Comparison of ENCODE assay signal across 8 cellular contexts in genomic region chr2:207474871-207475485, GRCh38. TPM values are rescaled to one million over a fixed set of nuclear protein-coding genes. Genes with fewer than 3 reads are reported as not detected.
DNase-seq lines count a peak whose midpoint lies in the region; ATAC-seq and TF ChIP-seq lines count a peak whose summit lies in the region.

No MANE protein-coding gene starts in this region.

- ATAC-seq in heart left ventricle = peak in 2 of 4 donors; percentile 39 to 42
- ATAC-seq in sciatic nerve = peak; percentile 69
- no peak for ATAC-seq in GM19035 (IDR thresholded peaks at IDR 0.05; ENCODE audit: unreplicated experiment)
- ATAC-seq in HG02678 (IDR thresholded peaks at IDR 0.05; ENCODE audit: unreplicated experiment) = no peak

- H3K36me3 ChIP-seq in heart left ventricle = no peaks in the 10 kb centered on the region

- TF ChIP-seq CTCF in C4-2B (conservative IDR thresholded peaks at IDR 0.05) (peak; percentile 74), GM13977 (IDR thresholded peaks at IDR 0.05; ENCODE audit: extremely low read depth, insufficient read depth, missing control alignments) (peak; percentile 61), heart left ventricle (IDR thresholded peaks at IDR 0.05) (peak; percentile 56 to 86 (median 74))

- H3K4me3 ChIP-seq in heart left ventricle = peak overlapping the region in 5 of 12 donors; percentile 3 to 40 (median 13)

- WGBS in heart left ventricle, 4 donors = 13 to 19% (median 15%) methylated on average over 13 of the region's 13 CpGs

- H3K9me3 ChIP-seq in heart left ventricle = no peaks in the 10 kb centered on the region

- H3K4me1 ChIP-seq in heart left ventricle = peaks cover 0 to 43% (median 13%) of the 10 kb centered on the region in 12 donors

- in situ Hi-C loops in GM13977 (cut with MboI; ENCODE audit: low pct_unique_long_range_greater_than_20kb, low sequenced_read_pairs, unreplicated experiment) = loop anchor here (5.0 to 10.0 kb wide), 3 partner anchors 490 to 780 kb away; no protein-coding TSS in a partner anchor

- H3K27me3 ChIP-seq in heart left ventricle = no peaks in the 10 kb centered on the region

- intact Hi-C loops in heart left ventricle (cut with DNase I) = loop anchor here (1.0 to 10.0 kb wide), 21 partner anchors 133 to 783 kb away; partner anchors contain the start of gene KLF7 (in 6 of the 10)
- intact Hi-C loops in sciatic nerve (cut with DNase I) = loop anchor here (5.0 kb wide), 1 partner anchor 493 kb away; no protein-coding TSS in a partner anchor

- TF ChIP-seq POLR2A in heart left ventricle (IDR thresholded peaks at IDR 0.05) = no peak

- peak overlapping the region; percentile 45; the same call in 1 of the 2 replicates for H3K27ac ChIP-seq in C4-2B
- H3K27ac ChIP-seq in heart left ventricle = no peak overlapping the region

- peak; percentile 43 for DNase-seq in GM13977 (ENCODE audit: low spot score)
- DNase-seq in NCI-H748 treated with DMSO at 0.1 percent for 48 hours (lab: John Stamatoyannopoulos, UW) = peak; percentile 50
- peak; percentile 20 for DNase-seq in activated naive CD8-positive, alpha-beta T cell treated with anti-CD3 and anti-CD28 coated beads, Interleukin-2, amount 50 U/mL, for 16 hours (ENCODE audit: low read depth, low spot score)
- DNase-seq in heart left ventricle = peak in 2 of 5 donors; percentile 39 to 45
- DNase-seq in sciatic nerve (ENCODE audit: low spot score) = no peak

RNA-seq across cellular contexts. Expression of gene CREB1, which starts 54.8 kb away (rescaled TPM):
- 10 to 100 TPM; 32.1 to 58.9 (median 49.3) TPM for total RNA-seq in heart left ventricle
- 1 to 10 TPM; 4.3 to 9.0 TPM for polyA plus RNA-seq in heart left ventricle
- total RNA-seq in sciatic nerve = 83.9 TPM
